ENCODE assay signal across 27 cellular contexts in genomic region chr5:89005990-89006389, GRCh38.
"Had no signal": no experiment of that assay in that cellular context is flagged by ENCODE, and none has a peak within 500 bp of the region (broad histone marks: within the 10 kb centered on the region; RNA-seq: fewer than 3 reads in every experiment).

No MANE protein-coding gene starts in this region.

- H3K9me3 Mint-ChIP-seq: natural killer cell had no signal

- H3K27ac Mint-ChIP-seq: naive thymus-derived CD4-positive, alpha-beta T cell; natural killer cell; nephron; neural progenitor cell; progenitor cell of endocrine pancreas; stimulated activated effector memory CD8-positive, alpha-beta T cell treated with anti-CD3 and anti-CD28 coated beads, Interleukin-12 subunit alpha, Interleukin-12 subunit beta, amount 100 ng/mL, for 72 hours; stimulated activated naive B cell treated with anti-CD40 and anti-IgM and Interleukin-4, amounts not matched to agents 10 μg/mL and 1 μg/mL and 100 μg/mL, for 72 hours; type B pancreatic cell had no signal

- H3K4me3 Mint-ChIP-seq: naive thymus-derived CD4-positive, alpha-beta T cell; natural killer cell; nephron; neural progenitor cell; stimulated activated effector memory CD8-positive, alpha-beta T cell treated with anti-CD3 and anti-CD28 coated beads, Interleukin-12 subunit alpha, Interleukin-12 subunit beta, amount 100 ng/mL, for 72 hours; stimulated activated naive B cell treated with anti-CD40 and anti-IgM and Interleukin-4, amounts not matched to agents 10 μg/mL and 1 μg/mL and 100 μg/mL, for 72 hours; type B pancreatic cell had no signal

- H3K36me3 Mint-ChIP-seq: naive thymus-derived CD4-positive, alpha-beta T cell; natural killer cell; neural progenitor cell; stimulated activated effector memory CD8-positive, alpha-beta T cell treated with anti-CD3 and anti-CD28 coated beads, Interleukin-12 subunit alpha, Interleukin-12 subunit beta, amount 100 ng/mL, for 72 hours; type B pancreatic cell had no signal

- H3K4me1 Mint-ChIP-seq: nephron; neural progenitor cell; stimulated activated effector memory CD8-positive, alpha-beta T cell treated with anti-CD3 and anti-CD28 coated beads, Interleukin-12 subunit alpha, Interleukin-12 subunit beta, amount 100 ng/mL, for 72 hours had no signal

- ATAC-seq: naive thymus-derived CD4-positive, alpha-beta T cell; natural killer cell; psoas muscle; right cardiac atrium; right lobe of liver; stimulated activated effector memory CD8-positive, alpha-beta T cell treated with anti-CD3 and anti-CD28 coated beads, Interleukin-12 subunit alpha, Interleukin-12 subunit beta, amount 100 ng/mL, for 72 hours; stimulated activated naive B cell treated with anti-CD40 and anti-IgM and Interleukin-4, amounts not matched to agents 10 μg/mL and 1 μg/mL and 100 μg/mL, for 72 hours; upper lobe of right lung had no signal

- H3K27me3 Mint-ChIP-seq: progenitor cell of endocrine pancreas; stimulated activated naive B cell treated with anti-CD40 and anti-IgM and Interleukin-4, amounts not matched to agents 10 μg/mL and 1 μg/mL and 100 μg/mL, for 72 hours; type B pancreatic cell had no signal

- DNase-seq: naive thymus-derived CD4-positive, alpha-beta T cell; natural killer cell; occipital lobe; ovary; posterior cingulate gyrus; psoas muscle; right cardiac atrium; right lobe of liver; sigmoid colon; small intestine; stimulated activated CD4-positive, alpha-beta T cell treated with anti-CD3 and anti-CD28 coated beads, Interleukin-15, amount 100 ng/mL, for 24 hours; stimulated activated CD4-positive, alpha-beta T cell treated with anti-CD3 and anti-CD28 coated beads, Interleukin-2, amount 100 ng/mL, for 24 hours; stimulated activated CD4-positive, alpha-beta T cell treated with anti-CD3 and anti-CD28 coated beads, Interleukin-2, amount 100 ng/mL, for 48 hours; stimulated activated CD4-positive, alpha-beta T cell treated with anti-CD3 and anti-CD28 coated beads, Interleukin-4, amount 100 ng/mL, for 24 hours; stimulated activated naive B cell treated with anti-CD40 and anti-IgM and Interleukin-4, amounts not matched to agents 10 μg/mL and 1 μg/mL and 100 μg/mL, for 72 hours; stimulated activated naive CD4-positive, alpha-beta T cell treated with Interleukin-2 at 50 U/mL for 16 hours; substantia nigra; testis; tibial artery; transverse colon; upper lobe of right lung; uterus had no signal
